Comparison of ENCODE assay signal across 8 cellular contexts in genomic region chr10:94279835-94280709, GRCh38.
A peak's percentile ranks its signal among the peaks of the same experiment; 100 is the strongest.
DNase-seq lines count a peak whose midpoint lies in the region; TF ChIP-seq lines count a peak whose summit lies in the region.

No MANE protein-coding gene starts in this region.

- H3K4me3 ChIP-seq in liver (ENCODE audit: low read depth in 1 of 3, low read length in 3 of 3), result no peak overlapping the region

- no peak overlapping the region for H2BK15ac ChIP-seq in H9 (ENCODE audit: low read depth, low read length)

- no peak overlapping the region for H2AK5ac ChIP-seq in H9 (ENCODE audit: insufficient read length, low read length)

- no peaks in the 10 kb centered on the region for H3K9me3 ChIP-seq in H9 (ENCODE audit: control insufficient read depth, low read depth, low read length)
- H3K9me3 ChIP-seq in liver (ENCODE audit: control insufficient read depth in 4 of 4, low read length in 3 of 4), result no peaks in the 10 kb centered on the region

- no CpG with 5 or more reads among the region's 14 CpGs for WGBS in H9 (ENCODE audit: extremely low coverage, insufficient read length, low lambda C conversion rate)
- WGBS in liver, result 41% methylated on average over 14 of the region's 14 CpGs

- H2BK12ac ChIP-seq in H9 (ENCODE audit: insufficient read length, low read depth, low read length), result no peak overlapping the region

- H3K27ac Mint-ChIP-seq in H9, result no peak overlapping the region

- no peak overlapping the region for H3K27ac ChIP-seq in H9 (ENCODE audit: insufficient read length, low read depth, low read length)
- no peak overlapping the region for H3K27ac ChIP-seq in liver (ENCODE audit: low read depth in 1 of 2, low read length in 2 of 2)

- H3K4me1 ChIP-seq in H9 (ENCODE audit: insufficient read depth, low read length) (no peaks in the 10 kb centered on the region), liver (ENCODE audit: control insufficient read depth in 4 of 4, insufficient read depth in 4 of 4, low read length in 3 of 4) (peaks cover 0 to 8% (median 7%) of the 10 kb centered on the region in 4 donors)

- TF ChIP-seq CTCF in H9 (conservative IDR thresholded peaks at IDR 0.05) (peak; percentile 97), liver (IDR thresholded peaks at IDR 0.05; ENCODE audit: low read depth, low read length, missing input control) (peak; percentile 89)

- H3K56ac ChIP-seq in H9 (ENCODE audit: insufficient read length, low read depth, low read length), result no peak overlapping the region

- no peak overlapping the region for H3K4me2 ChIP-seq in H9 (ENCODE audit: insufficient read depth, insufficient read length, low read length)

- no peak overlapping the region for H2BK5ac ChIP-seq in H9 (ENCODE audit: insufficient read length, low read length)

- no peaks in the 10 kb centered on the region for H3K36me3 Mint-ChIP-seq in H9 (ENCODE audit: insufficient read depth in 1 of 3, low read depth in 3 of 3)

- H4K8ac ChIP-seq in H9 (replicated peaks; ENCODE audit: insufficient read length, low read depth, low read length), result no peak overlapping the region

- H3K18ac ChIP-seq in H9 (ENCODE audit: insufficient read length, low read depth, low read length), result no peak overlapping the region

- no peaks in the 10 kb centered on the region for H3K23me2 ChIP-seq in H9 (ENCODE audit: insufficient read length, low read depth, low read length, poor library complexity, severe bottlenecking)

- no peaks in the 10 kb centered on the region for H3K9me3 Mint-ChIP-seq in H9

- H3K79me1 ChIP-seq in H9 (ENCODE audit: insufficient read depth, low read depth, low read length, poor library complexity, severe bottlenecking), result no peaks in the 10 kb centered on the region

- H3K27me3 ChIP-seq in H9 (ENCODE audit: insufficient read depth, low read length), result no peaks in the 10 kb centered on the region
- no peaks in the 10 kb centered on the region for H3K27me3 ChIP-seq in liver (ENCODE audit: control insufficient read depth in 4 of 4, insufficient read depth in 4 of 4, low read length in 3 of 4)

- no peak overlapping the region for H3K14ac ChIP-seq in H9 (ENCODE audit: insufficient read depth, low read length)

- H2AFZ ChIP-seq in H9 (ENCODE audit: low read length), result peak overlapping the region; percentile 82

- H4K20me1 ChIP-seq in H9 (ENCODE audit: control insufficient read depth, insufficient read depth, insufficient read length), result no peaks in the 10 kb centered on the region

- H4K91ac ChIP-seq in H9 (ENCODE audit: insufficient read length, low read depth, low read length), result no peak overlapping the region

- H3K27me3 Mint-ChIP-seq in H9 (ENCODE audit: low read depth), result no peaks in the 10 kb centered on the region; the same call in 1 of the 2 replicates

- no peak overlapping the region for H3K4ac ChIP-seq in H9 (ENCODE audit: low read depth, low read length)

- TF ChIP-seq RAD21 in liver (IDR thresholded peaks at IDR 0.05), result peak; percentile 85 to 90

- no peaks in the 10 kb centered on the region for H3K36me3 ChIP-seq in liver (ENCODE audit: control insufficient read depth in 4 of 4, insufficient read depth in 3 of 4, low read depth in 1 of 4, low read length in 3 of 4)

- H3T11ph ChIP-seq in H9 (ENCODE audit: low read length), result no peak overlapping the region

- H3K4me1 Mint-ChIP-seq in H9, result peaks cover 6% of the 10 kb centered on the region in 2 experiments; a peak in 3 of 4 replicates

- H4K5ac ChIP-seq in H9 (ENCODE audit: insufficient read length, low read depth, low read length), result no peak overlapping the region

- no peak overlapping the region for H3K4me3 Mint-ChIP-seq in H9

- H2BK20ac ChIP-seq in H9 (ENCODE audit: low read depth, low read length, poor library complexity, severe bottlenecking), result no peak overlapping the region

- no peak overlapping the region for H2BK120ac ChIP-seq in H9 (ENCODE audit: low read depth, low read length, poor library complexity, severe bottlenecking)

- H3K79me2 ChIP-seq in H9 (ENCODE audit: insufficient read depth, low read length), result no peaks in the 10 kb centered on the region

- H3K9ac ChIP-seq in H9 (ENCODE audit: extremely low read depth, insufficient read length, low read length) (no peak overlapping the region), liver (ENCODE audit: low read depth in 1 of 2, low read length in 2 of 2) (no peak overlapping the region)

- peak; percentile 76 for DNase-seq in GM03348 (ENCODE audit: low spot score)
- peak; percentile 82 for DNase-seq in H9
- DNase-seq in NCI-H1694 (lab: John Stamatoyannopoulos, UW), result peak; percentile 16
- peak; percentile 11 for DNase-seq in activated CD4-positive, CD25-positive, alpha-beta regulatory T cell treated with anti-CD3 and anti-CD28 coated beads, Interleukin-2, amount 50 U/mL, for 16 hours (ENCODE audit: low read depth, low spot score)
- DNase-seq in cerebellar cortex (ENCODE audit: low spot score), result peak; percentile 51
- DNase-seq in stimulated activated CD8-positive, alpha-beta memory T cell treated with anti-CD3 and anti-CD28 coated beads, Interleukin-2, amount 100 ng/mL, for 1 hour (ENCODE audit: low read depth in 2 of 2), result peak; percentile 4 to 22
- no peak for DNase-seq in DMS79 treated with DMSO at 0.1 percent for 48 hours (lab: John Stamatoyannopoulos, UW)

- H3K23ac ChIP-seq in H9 (ENCODE audit: insufficient read length, low read depth, low read length), result no peak overlapping the region

TF ChIP-seq in liver, 16 proteins besides CTCF, POLR2A, EP300 and RAD21:
- TF ChIP-seq HNF4A (conservative IDR thresholded peaks at IDR 0.05) (peak in 1 of 2 donors; percentile 10), REST (IDR thresholded peaks at IDR 0.05) (no peak), JUND (IDR thresholded peaks at IDR 0.05) (no peak)
